In the genomic region with DNA sequence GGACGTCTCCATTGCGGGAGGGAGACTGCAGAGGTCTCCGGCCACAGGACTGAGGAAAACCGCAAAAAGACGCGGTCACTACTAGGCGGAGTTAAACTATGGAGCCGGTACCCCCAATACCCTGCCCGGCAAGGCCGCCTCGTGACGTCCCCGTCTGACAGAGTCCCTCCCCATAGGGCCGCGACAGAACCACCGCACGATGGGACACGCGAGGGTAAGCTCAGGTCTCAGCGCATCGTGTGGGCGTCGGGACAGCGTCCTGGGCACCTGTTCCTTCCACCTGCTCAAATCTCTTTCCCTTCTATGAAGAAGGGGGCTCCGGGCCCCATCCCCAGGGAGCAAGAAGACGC, we compare ENCODE assay signal across 7 cellular contexts. TPM values are rescaled to one million over a fixed set of nuclear protein-coding genes. Genes with fewer than 3 reads are reported as not detected.
DNase-seq lines count a peak whose midpoint lies in the region; FAIRE-seq and TF ChIP-seq lines count a peak whose summit lies in the region.

No MANE protein-coding gene starts in this region.

- H3K36me3 ChIP-seq in muscle layer of colon (ENCODE audit: insufficient read depth, low read length), result no peaks in the 10 kb centered on the region
- H3K36me3 ChIP-seq in stomach, result no peaks in the 10 kb centered on the region

- intact Hi-C loops in stomach (cut with DNase I; ENCODE audit: low total_unique reads), result no loop called here

- 0 to 1% (median 1%) methylated on average over 16 to 26 of the region's 26 CpGs for WGBS in stomach, 5 donors

- H3K9me3 ChIP-seq in muscle layer of colon (ENCODE audit: low read length), result no peaks in the 10 kb centered on the region
- H3K9me3 ChIP-seq in stomach, result no peaks in the 10 kb centered on the region

- H3K27ac ChIP-seq in epithelial cell of prostate (peak overlapping the region; percentile 93), muscle layer of colon (ENCODE audit: low read depth, low read length) (peak overlapping the region; percentile 100), stomach (peak overlapping the region; percentile 95 to 99 (median 98))

- DNase-seq in GM12891 (ENCODE audit: insufficient read length, low spot score) (peak; percentile 43), H54 (ENCODE audit: insufficient read length, low spot score) (peak; percentile 63), M059J (ENCODE audit: low read depth) (peak; percentile 73), epithelial cell of prostate (ENCODE audit: low read depth, low spot score) (no peak), stomach (peak; percentile 63)
- peak; percentile 65 to 76 for DNase-seq in activated CD4-positive, alpha-beta T cell treated with anti-CD3 and anti-CD28 coated beads, Interleukin-2, amount 50 U/mL, for 48 hours

- peaks cover 4% of the 10 kb centered on the region for H3K4me1 ChIP-seq in muscle layer of colon (ENCODE audit: insufficient read depth, low read length)
- peaks cover 0 to 24% (median 15%) of the 10 kb centered on the region in 4 donors for H3K4me1 ChIP-seq in stomach

- H3K4me3 ChIP-seq in muscle layer of colon (ENCODE audit: low read depth in 1 of 2, low read length in 2 of 2), result peak overlapping the region; percentile 94 to 99
- peak overlapping the region; percentile 52 to 79 (median 65) for H3K4me3 ChIP-seq in stomach

- no peaks in the 10 kb centered on the region for H3K27me3 ChIP-seq in muscle layer of colon (ENCODE audit: control insufficient read depth in 1 of 2, insufficient read depth in 2 of 2, low read length in 2 of 2)
- no peaks in the 10 kb centered on the region for H3K27me3 ChIP-seq in stomach

- TF ChIP-seq CTCF in stomach (IDR thresholded peaks at IDR 0.05), result no peak

- FAIRE-seq in GM12891 (lab: Jason Lieb, UNC) (no peak), H54 (lab: Jason Lieb, UNC) (peak; percentile 78)

- no peak; the same call in 1 of the 2 replicates for TF ChIP-seq POLR2A in GM12891 (IDR thresholded peaks at IDR 0.05; ENCODE audit: low read depth, low read length)
- no peak for TF ChIP-seq POLR2A in H54 (IDR thresholded peaks at IDR 0.05; ENCODE audit: low read depth, low read length)
- TF ChIP-seq POLR2A in stomach (IDR thresholded peaks at IDR 0.05), result no peak

- no peak for TF ChIP-seq EP300 in stomach (IDR thresholded peaks at IDR 0.05)

- peak overlapping the region; percentile 90 for H3K9ac ChIP-seq in muscle layer of colon (ENCODE audit: low read length)

TF ChIP-seq in GM12891, 5 proteins besides CTCF, POLR2A, EP300 and RAD21:
- TF ChIP-seq PAX5 (IDR thresholded peaks at IDR 0.05; ENCODE audit: insufficient read depth, low read length, severe bottlenecking) (no peak), SPI1 (IDR thresholded peaks at IDR 0.05; ENCODE audit: low read depth, low read length) (no peak), TAF1 (IDR thresholded peaks at IDR 0.05; ENCODE audit: low read depth, low read length) (no peak), POU2F2 (IDR thresholded peaks at IDR 0.05; ENCODE audit: low read depth, low read length) (no peak), POLR2AphosphoS5 (IDR thresholded peaks at IDR 0.05; ENCODE audit: low read depth, low read length) (no peak; the same call in 1 of the 2 replicates)

RNA-seq across cellular contexts. Expression of a gene that starts 35.2 kb away (rescaled TPM):
- polyA plus RNA-seq in GM12891 (2012; ENCODE audit: low read depth, missing spikeins), result 40.4 TPM
- 0.39 and 1.1 TPM in 2 replicates for total RNA-seq in M059J (2014; rRNA removed; shearing (Covaris generic))
- 1 to 10 TPM in 1 of 5 donors, under 1 TPM in 1, not detected in 3; 0.37 to 2.2 TPM for total RNA-seq in stomach
- 1 to 10 TPM in 1 of 3 donors, under 1 TPM in 1, not detected in 1; 0.31 to 3.7 TPM for polyA plus RNA-seq in stomach
